In the genomic region with DNA sequence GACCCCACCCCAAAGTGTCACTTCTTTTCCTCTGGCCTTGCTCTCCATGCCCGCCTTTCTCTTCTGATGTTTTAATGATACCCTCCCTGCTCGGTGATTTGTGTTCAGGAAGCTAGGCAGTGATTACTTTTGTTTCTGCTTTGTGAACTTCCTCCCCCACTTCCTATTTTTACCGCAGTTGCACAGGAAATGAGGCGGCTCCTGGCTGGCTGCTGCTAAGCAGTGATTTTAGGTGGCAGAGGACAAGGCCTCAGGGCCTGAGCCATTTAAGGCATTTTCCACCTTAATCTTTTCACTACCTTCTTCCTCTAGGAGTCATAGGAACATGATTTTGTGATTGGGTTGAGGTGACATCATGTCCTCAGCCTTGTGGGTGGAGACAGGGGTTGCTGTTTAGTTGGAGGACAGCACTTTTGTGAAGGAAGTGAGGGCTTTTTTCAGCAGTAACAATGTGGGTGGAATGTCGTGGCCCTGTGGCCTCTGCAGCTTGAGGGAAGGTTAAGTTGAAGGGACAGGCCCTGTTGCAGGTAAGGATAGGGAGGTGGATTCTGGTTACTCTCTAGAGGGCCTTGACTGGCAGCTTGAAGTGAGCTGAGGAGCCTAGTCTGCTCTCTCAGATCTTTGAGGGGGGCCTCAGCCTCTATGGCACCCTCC, we compare ENCODE assay signal across 8 cellular contexts. TPM values are rescaled to one million over a fixed set of nuclear protein-coding genes. Genes with fewer than 3 reads are reported as not detected.
A peak's percentile ranks its signal among the peaks of the same experiment; 100 is the strongest.
DNase-seq lines count a peak whose midpoint lies in the region; ATAC-seq and TF ChIP-seq lines count a peak whose summit lies in the region.

No MANE protein-coding gene starts in this region.

- no peaks in the 10 kb centered on the region for H3K9me3 Mint-ChIP-seq in activated CD4-positive, alpha-beta T cell treated with anti-CD3 and anti-CD28 coated beads, Interleukin-2, amount 10 ng/mL, durations not matched to agents 24 days and 14 days
- no peaks in the 10 kb centered on the region for H3K9me3 Mint-ChIP-seq in memory B cell

- ATAC-seq in GM19468 (IDR thresholded peaks at IDR 0.05; ENCODE audit: extremely low read depth, unreplicated experiment) (peak; percentile 42), memory B cell (ENCODE audit: low read depth) (peak; percentile 94), GM18502 (IDR thresholded peaks at IDR 0.05; ENCODE audit: poor library complexity, unreplicated experiment) (no peak)

- H3K27me3 Mint-ChIP-seq in activated CD4-positive, alpha-beta T cell treated with anti-CD3 and anti-CD28 coated beads, Interleukin-2, amount 10 ng/mL, durations not matched to agents 24 days and 14 days = no peaks in the 10 kb centered on the region
- H3K27me3 Mint-ChIP-seq in memory B cell = no peaks in the 10 kb centered on the region

- H3K36me3 Mint-ChIP-seq in activated CD4-positive, alpha-beta T cell treated with anti-CD3 and anti-CD28 coated beads, Interleukin-2, amount 10 ng/mL, durations not matched to agents 24 days and 14 days (ENCODE audit: low read depth) = peaks cover 2% of the 10 kb centered on the region
- H3K36me3 Mint-ChIP-seq in memory B cell = peaks cover 14% of the 10 kb centered on the region

- no peak overlapping the region for H3K4me3 ChIP-seq in AG10803 (ENCODE audit: low read length)

- peak overlapping the region; percentile 70 for H3K27ac Mint-ChIP-seq in activated CD4-positive, alpha-beta T cell treated with anti-CD3 and anti-CD28 coated beads, Interleukin-2, amount 10 ng/mL, durations not matched to agents 24 days and 14 days
- peak overlapping the region; percentile 97 for H3K27ac Mint-ChIP-seq in memory B cell

- DNase-seq in AG10803 (ENCODE audit: low read depth) (peak; percentile 51), LHCN-M2 (ENCODE audit: low read depth) (peak; percentile 39), dermis blood vessel endothelial cell (peak; percentile 99), memory B cell (ENCODE audit: low spot score in 2 of 2) (peak; percentile 50 to 62)
- DNase-seq in activated CD4-positive, alpha-beta T cell treated with anti-CD3 and anti-CD28 coated beads, Interleukin-2, amount 10 ng/mL, durations not matched to agents 24 days and 14 days = peak; percentile 88
- DNase-seq in stimulated activated CD8-positive, alpha-beta memory T cell treated with anti-CD3 and anti-CD28 coated beads, Interleukin-2, amount 100 ng/mL, for 48 hours (ENCODE audit: low read depth in 2 of 2) = peak; percentile 15 to 34

- H3K4me1 Mint-ChIP-seq in activated CD4-positive, alpha-beta T cell treated with anti-CD3 and anti-CD28 coated beads, Interleukin-2, amount 10 ng/mL, durations not matched to agents 24 days and 14 days = peaks cover 29% of the 10 kb centered on the region
- peaks cover 54% of the 10 kb centered on the region for H3K4me1 Mint-ChIP-seq in memory B cell

- peak overlapping the region; percentile 22 for H3K4me3 Mint-ChIP-seq in activated CD4-positive, alpha-beta T cell treated with anti-CD3 and anti-CD28 coated beads, Interleukin-2, amount 10 ng/mL, durations not matched to agents 24 days and 14 days
- H3K4me3 Mint-ChIP-seq in memory B cell = peak overlapping the region; percentile 71

- no peak for TF ChIP-seq CTCF in AG10803 (conservative IDR thresholded peaks at IDR 0.05; ENCODE audit: low read length)

- intact Hi-C loops in activated CD4-positive, alpha-beta T cell treated with anti-CD3 and anti-CD28 coated beads, Interleukin-2, amount 10 ng/mL, durations not matched to agents 24 days and 14 days (cut with micrococcal nuclease) = no loop called here

RNA-seq across cellular contexts. Expression of gene GARRE1, which starts 15.7 kb away (rescaled TPM):
- 6.8 and 7.7 TPM in 2 replicates for total RNA-seq in LHCN-M2 (2014; rRNA removed)
- polyA plus RNA-seq in LHCN-M2 (2012) = 5.8 TPM
- 9.8 and 12.0 TPM in 2 replicates for total RNA-seq in activated CD4-positive, alpha-beta T cell treated with anti-CD3 and anti-CD28 coated beads, Interleukin-2, amount 10 ng/mL, durations not matched to agents 24 days and 14 days
- 62.1 and 68.6 TPM in 2 replicates for total RNA-seq in dermis blood vessel endothelial cell

Comparison
In these comparisons a context has a peak if more than half of its experiments do, and no peak if none do; other contexts are left out.
1. DNase-seq: peak in every context shown above with its lines; median percentile 99 in dermis blood vessel endothelial cell; 88 in activated CD4-positive, alpha-beta T cell treated with anti-CD3 and anti-CD28 coated beads, Interleukin-2, amount 10 ng/mL, durations not matched to agents 24 days and 14 days; 56 in memory B cell; 51 in AG10803; 39 in LHCN-M2; 24 in stimulated activated CD8-positive, alpha-beta memory T cell treated with anti-CD3 and anti-CD28 coated beads, Interleukin-2, amount 100 ng/mL, for 48 hours.